Comparison of ENCODE assay signal across 2 cellular contexts in the genomic region with DNA sequence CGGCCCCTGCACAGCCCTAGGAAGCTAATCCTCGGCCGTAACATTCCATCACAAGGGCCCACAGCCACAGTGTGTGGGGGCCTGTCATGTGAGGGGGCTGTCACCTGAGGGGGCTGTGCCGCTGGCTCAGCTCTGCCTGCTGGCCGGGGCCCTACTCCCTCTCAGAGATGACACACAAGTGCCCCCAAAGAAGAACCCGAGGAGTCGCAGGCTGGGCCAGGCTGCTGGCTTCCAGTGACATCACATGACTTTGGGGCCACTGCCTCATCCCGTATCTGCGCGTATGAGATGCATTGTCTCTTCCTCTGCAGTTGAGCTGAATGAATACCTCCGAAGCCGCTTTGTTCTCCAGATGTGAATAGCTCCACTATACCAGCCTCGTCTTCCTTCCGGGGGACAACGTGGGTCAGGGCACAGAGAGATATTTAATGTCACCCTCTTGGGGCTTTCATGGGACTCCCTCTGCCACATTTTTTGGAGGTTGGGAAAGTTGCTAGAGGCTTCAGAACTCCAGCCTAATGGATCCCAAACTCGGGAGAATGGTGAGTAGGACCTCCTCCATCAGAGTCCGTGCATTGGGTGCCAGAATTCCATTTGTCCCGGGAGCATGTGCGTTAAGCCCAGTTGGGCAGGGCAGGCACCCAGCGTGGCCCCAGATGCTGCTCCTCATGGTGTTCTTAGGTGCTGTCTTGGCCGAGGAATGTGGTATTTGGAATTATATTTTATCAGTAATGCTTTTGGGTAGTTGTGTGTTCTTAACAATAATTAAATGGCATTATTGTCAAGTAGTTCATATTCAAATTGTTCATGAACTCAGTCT.
TF ChIP-seq lines count a peak whose summit lies in the region.

Gene CNDP1 (plus strand): TSS at position 351 of the 820 bp plus-strand sequence. CDS start 168 bp downstream, at position 519.

TF ChIP-seq in GM23338, 12 proteins besides CTCF, POLR2A, EP300 and RAD21 (continues in another document):
- TF ChIP-seq, protein P1, sequence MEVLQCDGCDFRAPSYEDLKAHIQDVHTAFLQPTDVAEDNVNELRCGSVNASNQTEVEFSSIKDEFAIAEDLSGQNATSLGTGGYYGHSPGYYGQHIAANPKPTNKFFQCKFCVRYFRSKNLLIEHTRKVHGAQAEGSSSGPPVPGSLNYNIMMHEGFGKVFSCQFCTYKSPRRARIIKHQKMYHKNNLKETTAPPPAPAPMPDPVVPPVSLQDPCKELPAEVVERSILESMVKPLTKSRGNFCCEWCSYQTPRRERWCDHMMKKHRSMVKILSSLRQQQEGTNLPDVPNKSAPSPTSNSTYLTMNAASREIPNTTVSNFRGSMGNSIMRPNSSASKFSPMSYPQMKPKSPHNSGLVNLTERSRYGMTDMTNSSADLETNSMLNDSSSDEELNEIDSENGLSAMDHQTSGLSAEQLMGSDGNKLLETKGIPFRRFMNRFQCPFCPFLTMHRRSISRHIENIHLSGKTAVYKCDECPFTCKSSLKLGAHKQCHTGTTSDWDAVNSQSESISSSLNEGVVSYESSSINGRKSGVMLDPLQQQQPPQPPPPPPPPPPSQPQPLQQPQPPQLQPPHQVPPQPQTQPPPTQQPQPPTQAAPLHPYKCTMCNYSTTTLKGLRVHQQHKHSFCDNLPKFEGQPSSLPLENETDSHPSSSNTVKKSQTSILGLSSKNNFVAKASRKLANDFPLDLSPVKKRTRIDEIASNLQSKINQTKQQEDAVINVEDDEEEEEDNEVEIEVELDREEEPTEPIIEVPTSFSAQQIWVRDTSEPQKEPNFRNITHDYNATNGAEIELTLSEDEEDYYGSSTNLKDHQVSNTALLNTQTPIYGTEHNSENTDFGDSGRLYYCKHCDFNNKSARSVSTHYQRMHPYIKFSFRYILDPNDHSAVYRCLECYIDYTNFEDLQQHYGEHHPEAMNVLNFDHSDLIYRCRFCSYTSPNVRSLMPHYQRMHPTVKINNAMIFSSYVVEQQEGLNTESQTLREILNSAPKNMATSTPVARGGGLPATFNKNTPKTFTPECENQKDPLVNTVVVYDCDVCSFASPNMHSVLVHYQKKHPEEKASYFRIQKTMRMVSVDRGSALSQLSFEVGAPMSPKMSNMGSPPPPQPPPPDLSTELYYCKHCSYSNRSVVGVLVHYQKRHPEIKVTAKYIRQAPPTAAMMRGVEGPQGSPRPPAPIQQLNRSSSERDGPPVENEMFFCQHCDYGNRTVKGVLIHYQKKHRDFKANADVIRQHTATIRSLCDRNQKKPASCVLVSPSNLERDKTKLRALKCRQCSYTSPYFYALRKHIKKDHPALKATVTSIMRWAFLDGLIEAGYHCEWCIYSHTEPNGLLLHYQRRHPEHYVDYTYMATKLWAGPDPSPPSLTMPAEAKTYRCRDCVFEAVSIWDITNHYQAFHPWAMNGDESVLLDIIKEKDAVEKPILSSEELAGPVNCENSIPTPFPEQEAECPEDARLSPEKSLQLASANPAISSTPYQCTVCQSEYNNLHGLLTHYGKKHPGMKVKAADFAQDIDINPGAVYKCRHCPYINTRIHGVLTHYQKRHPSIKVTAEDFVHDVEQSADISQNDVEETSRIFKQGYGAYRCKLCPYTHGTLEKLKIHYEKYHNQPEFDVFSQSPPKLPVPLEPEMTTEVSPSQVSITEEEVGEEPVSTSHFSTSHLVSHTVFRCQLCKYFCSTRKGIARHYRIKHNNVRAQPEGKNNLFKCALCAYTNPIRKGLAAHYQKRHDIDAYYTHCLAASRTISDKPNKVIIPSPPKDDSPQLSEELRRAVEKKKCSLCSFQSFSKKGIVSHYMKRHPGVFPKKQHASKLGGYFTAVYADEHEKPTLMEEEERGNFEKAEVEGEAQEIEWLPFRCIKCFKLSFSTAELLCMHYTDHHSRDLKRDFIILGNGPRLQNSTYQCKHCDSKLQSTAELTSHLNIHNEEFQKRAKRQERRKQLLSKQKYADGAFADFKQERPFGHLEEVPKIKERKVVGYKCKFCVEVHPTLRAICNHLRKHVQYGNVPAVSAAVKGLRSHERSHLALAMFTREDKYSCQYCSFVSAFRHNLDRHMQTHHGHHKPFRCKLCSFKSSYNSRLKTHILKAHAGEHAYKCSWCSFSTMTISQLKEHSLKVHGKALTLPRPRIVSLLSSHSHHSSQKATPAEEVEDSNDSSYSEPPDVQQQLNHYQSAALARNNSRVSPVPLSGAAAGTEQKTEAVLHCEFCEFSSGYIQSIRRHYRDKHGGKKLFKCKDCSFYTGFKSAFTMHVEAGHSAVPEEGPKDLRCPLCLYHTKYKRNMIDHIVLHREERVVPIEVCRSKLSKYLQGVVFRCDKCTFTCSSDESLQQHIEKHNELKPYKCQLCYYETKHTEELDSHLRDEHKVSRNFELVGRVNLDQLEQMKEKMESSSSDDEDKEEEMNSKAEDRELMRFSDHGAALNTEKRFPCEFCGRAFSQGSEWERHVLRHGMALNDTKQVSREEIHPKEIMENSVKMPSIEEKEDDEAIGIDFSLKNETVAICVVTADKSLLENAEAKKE (CRISPR knock-in tag; IDR thresholded peaks at IDR 0.05) = no peak
- no peak for TF ChIP-seq NANOG (IDR thresholded peaks at IDR 0.05; ENCODE audit: borderline replicate concordance)
- no peak for TF ChIP-seq JUNB (IDR thresholded peaks at IDR 0.05; ENCODE audit: unreplicated experiment)
- no peak for TF ChIP-seq ETS1 (IDR thresholded peaks at IDR 0.05)
- TF ChIP-seq CREB1 (CRISPR knock-in tag; IDR thresholded peaks at IDR 0.05; ENCODE audit: low read depth) = no peak
- TF ChIP-seq REST (IDR thresholded peaks at IDR 0.05; ENCODE audit: unreplicated experiment) = no peak
- TF ChIP-seq ZNF114 (CRISPR knock-in tag; IDR thresholded peaks at IDR 0.05) = no peak

TF ChIP-seq in K562, 482 proteins besides CTCF, POLR2A, EP300 and RAD21:
- TF ChIP-seq NFRKB (IDR thresholded peaks at IDR 0.05; ENCODE audit: low read depth) (no peak), JUND (IDR thresholded peaks at IDR 0.05; ENCODE audit: borderline replicate concordance, low read depth, low read length) (no peak), JUND (tag; IDR thresholded peaks at IDR 0.05; ENCODE audit: borderline replicate concordance, low read depth, low read length) (no peak), ZNF79 (CRISPR knock-in tag; IDR thresholded peaks at IDR 0.05; ENCODE audit: low read depth) (no peak), ZNF384 (IDR thresholded peaks at IDR 0.05; ENCODE audit: low read depth, low read length) (no peak), RHOXF2B (CRISPR knock-in tag; conservative IDR thresholded peaks at IDR 0.05) (no peak)
- TF ChIP-seq, protein P2, sequence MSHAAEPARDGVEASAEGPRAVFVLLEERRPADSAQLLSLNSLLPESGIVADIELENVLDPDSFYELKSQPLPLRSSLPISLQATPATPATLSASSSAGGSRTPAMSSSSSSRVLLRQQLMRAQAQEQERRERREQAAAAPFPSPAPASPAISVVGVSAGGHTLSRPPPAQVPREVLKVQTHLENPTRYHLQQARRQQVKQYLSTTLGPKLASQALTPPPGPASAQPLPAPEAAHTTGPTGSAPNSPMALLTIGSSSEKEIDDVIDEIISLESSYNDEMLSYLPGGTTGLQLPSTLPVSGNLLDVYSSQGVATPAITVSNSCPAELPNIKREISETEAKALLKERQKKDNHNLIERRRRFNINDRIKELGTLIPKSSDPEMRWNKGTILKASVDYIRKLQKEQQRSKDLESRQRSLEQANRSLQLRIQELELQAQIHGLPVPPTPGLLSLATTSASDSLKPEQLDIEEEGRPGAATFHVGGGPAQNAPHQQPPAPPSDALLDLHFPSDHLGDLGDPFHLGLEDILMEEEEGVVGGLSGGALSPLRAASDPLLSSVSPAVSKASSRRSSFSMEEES (CRISPR knock-in tag; IDR thresholded peaks at IDR 0.05) = peak; percentile 25; the same call in 1 of the 2 replicates
- TF ChIP-seq, protein P3, sequence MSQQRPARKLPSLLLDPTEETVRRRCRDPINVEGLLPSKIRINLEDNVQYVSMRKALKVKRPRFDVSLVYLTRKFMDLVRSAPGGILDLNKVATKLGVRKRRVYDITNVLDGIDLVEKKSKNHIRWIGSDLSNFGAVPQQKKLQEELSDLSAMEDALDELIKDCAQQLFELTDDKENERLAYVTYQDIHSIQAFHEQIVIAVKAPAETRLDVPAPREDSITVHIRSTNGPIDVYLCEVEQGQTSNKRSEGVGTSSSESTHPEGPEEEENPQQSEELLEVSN (IDR thresholded peaks at IDR 0.05; ENCODE audit: borderline replicate concordance in 1 of 2, extremely low read depth in 1 of 2, insufficient read depth in 1 of 2, insufficient read length in 1 of 2, low read depth in 1 of 2, low read length in 1 of 2, poor library complexity in 1 of 2, severe bottlenecking in 1 of 2) = no peak
- TF ChIP-seq, protein P4, sequence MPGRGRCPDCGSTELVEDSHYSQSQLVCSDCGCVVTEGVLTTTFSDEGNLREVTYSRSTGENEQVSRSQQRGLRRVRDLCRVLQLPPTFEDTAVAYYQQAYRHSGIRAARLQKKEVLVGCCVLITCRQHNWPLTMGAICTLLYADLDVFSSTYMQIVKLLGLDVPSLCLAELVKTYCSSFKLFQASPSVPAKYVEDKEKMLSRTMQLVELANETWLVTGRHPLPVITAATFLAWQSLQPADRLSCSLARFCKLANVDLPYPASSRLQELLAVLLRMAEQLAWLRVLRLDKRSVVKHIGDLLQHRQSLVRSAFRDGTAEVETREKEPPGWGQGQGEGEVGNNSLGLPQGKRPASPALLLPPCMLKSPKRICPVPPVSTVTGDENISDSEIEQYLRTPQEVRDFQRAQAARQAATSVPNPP (IDR thresholded peaks at IDR 0.05; ENCODE audit: borderline replicate concordance, insufficient read depth, insufficient read length) = no peak
